ENCODE assay signal across 1 cellular context in the genomic region with DNA sequence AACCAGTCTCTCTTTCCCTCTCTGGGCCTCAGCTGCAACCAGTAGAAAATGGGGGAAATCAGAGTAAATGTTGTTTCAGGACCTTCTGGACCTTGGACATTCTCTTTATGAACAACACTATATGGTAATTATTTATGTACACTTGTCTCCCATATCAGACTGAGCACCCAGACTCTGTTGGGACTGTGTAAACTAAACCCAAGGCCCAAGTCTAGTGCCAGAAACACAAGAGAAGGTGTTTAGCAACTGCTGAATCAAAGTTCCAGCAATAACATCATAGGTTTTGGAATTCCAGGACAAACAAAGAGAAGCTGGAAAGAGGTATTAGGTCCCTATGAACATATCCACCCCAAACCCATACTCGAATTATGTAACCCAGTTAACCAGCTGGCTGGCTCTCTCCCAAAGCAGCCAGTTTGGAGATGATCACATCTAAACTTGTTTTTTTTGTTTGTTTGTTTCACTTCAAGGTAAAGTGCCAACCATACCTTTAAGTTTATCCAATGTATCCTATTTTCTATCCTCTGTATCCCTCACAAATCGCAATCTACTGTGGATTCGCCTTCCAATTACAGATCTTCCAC.
A peak's percentile ranks its signal among the peaks of the same experiment; 100 is the strongest.
TF ChIP-seq lines count a peak whose summit lies in the region.

No MANE protein-coding gene starts in this region.

TF ChIP-seq in liver, 16 proteins besides CTCF, POLR2A, EP300 and RAD21 (continued from another document):
- TF ChIP-seq, protein P1, sequence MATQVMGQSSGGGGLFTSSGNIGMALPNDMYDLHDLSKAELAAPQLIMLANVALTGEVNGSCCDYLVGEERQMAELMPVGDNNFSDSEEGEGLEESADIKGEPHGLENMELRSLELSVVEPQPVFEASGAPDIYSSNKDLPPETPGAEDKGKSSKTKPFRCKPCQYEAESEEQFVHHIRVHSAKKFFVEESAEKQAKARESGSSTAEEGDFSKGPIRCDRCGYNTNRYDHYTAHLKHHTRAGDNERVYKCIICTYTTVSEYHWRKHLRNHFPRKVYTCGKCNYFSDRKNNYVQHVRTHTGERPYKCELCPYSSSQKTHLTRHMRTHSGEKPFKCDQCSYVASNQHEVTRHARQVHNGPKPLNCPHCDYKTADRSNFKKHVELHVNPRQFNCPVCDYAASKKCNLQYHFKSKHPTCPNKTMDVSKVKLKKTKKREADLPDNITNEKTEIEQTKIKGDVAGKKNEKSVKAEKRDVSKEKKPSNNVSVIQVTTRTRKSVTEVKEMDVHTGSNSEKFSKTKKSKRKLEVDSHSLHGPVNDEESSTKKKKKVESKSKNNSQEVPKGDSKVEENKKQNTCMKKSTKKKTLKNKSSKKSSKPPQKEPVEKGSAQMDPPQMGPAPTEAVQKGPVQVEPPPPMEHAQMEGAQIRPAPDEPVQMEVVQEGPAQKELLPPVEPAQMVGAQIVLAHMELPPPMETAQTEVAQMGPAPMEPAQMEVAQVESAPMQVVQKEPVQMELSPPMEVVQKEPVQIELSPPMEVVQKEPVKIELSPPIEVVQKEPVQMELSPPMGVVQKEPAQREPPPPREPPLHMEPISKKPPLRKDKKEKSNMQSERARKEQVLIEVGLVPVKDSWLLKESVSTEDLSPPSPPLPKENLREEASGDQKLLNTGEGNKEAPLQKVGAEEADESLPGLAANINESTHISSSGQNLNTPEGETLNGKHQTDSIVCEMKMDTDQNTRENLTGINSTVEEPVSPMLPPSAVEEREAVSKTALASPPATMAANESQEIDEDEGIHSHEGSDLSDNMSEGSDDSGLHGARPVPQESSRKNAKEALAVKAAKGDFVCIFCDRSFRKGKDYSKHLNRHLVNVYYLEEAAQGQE (IDR thresholded peaks at IDR 0.05), result no peak
- TF ChIP-seq NR2F2 (IDR thresholded peaks at IDR 0.05) (no peak), JUND (IDR thresholded peaks at IDR 0.05) (peak in 1 of 2 donors; percentile 25), MAX (IDR thresholded peaks at IDR 0.05) (no peak)
